Comparison of ENCODE assay signal across 10 cellular contexts in genomic region chr2:108288534-108289106, GRCh38. TPM values are rescaled to one million over a fixed set of nuclear protein-coding genes. Genes with fewer than 3 reads are reported as not detected.
DNase-seq lines count a peak whose midpoint lies in the region; ATAC-seq, FAIRE-seq and TF ChIP-seq lines count a peak whose summit lies in the region.
"Had no signal": no experiment of that assay in that cellular context is flagged by ENCODE, and none has a peak within 500 bp of the region (broad histone marks: within the 10 kb centered on the region; RNA-seq: fewer than 3 reads in every experiment).

Gene SULT1C2, plus strand, starts transcription at chr2:108288895. Its CDS starts 4,773 bp downstream, at chr2:108293668.

- no peaks in the 10 kb centered on the region for H3K9me1 ChIP-seq in IMR-90 (ENCODE audit: insufficient read depth, low read length)

- no peak within 1 kb of the TSS for H4K5ac ChIP-seq in IMR-90 (ENCODE audit: low read depth, low read length)

- H3K79me1 ChIP-seq in IMR-90 (ENCODE audit: low read depth in 1 of 2, low read length in 2 of 2) = no peaks in the 10 kb centered on the region

- H3K14ac ChIP-seq in IMR-90 (replicated peaks; ENCODE audit: low read depth, low read length) = no peak within 1 kb of the TSS

- POLR2A ChIA-PET in A673 (lab: Charles Lee; ENCODE audit: low non-redundant PET) (interaction anchor here (0.6 kb wide), 1 partner anchor 15 kb away, joined by 3 read pairs; no protein-coding TSS in a partner anchor), IMR-90 (lab: Charles Lee; ENCODE audit: unreplicated experiment) (no interaction called here)

- H2BK20ac ChIP-seq in IMR-90 (ENCODE audit: low read depth, low read length) = no peak within 1 kb of the TSS

- BruUV-seq in A673 (replicated peaks; lab: Mats Ljungman, UMichigan) = no TSS peak
- no TSS peak for BruUV-seq in IMR-90 (replicated peaks; lab: Mats Ljungman, UMichigan)

- no peak for TF ChIP-seq RAD21 in IMR-90 (IDR thresholded peaks at IDR 0.05; ENCODE audit: low read length)

- intact Hi-C loops in A673 (cut with micrococcal nuclease; ENCODE audit: unreplicated experiment) = no loop called here
- intact Hi-C loops in IMR-90 (cut with micrococcal nuclease) = no loop called here

- H3K4me1 Mint-ChIP-seq in astrocyte (ENCODE audit: low read depth, unreplicated experiment) = no peaks in the 10 kb centered on the region
- H3K4me1 Mint-ChIP-seq in glutamatergic neuron (ENCODE audit: low read depth, unreplicated experiment) = no peaks in the 10 kb centered on the region

- H3K4me2 ChIP-seq in IMR-90 (ENCODE audit: low read depth, low read length) (no peak within 1 kb of the TSS), astrocyte (ENCODE audit: low read length) (peak within 1 kb of the TSS; percentile 10)

- CTCF ChIA-PET in A673 (lab: Charles Lee) (no interaction called here), IMR-90 (lab: Yijun Ruan, JAX) (no interaction called here)

- no peaks in the 10 kb centered on the region for H3K79me2 ChIP-seq in astrocyte (ENCODE audit: insufficient read depth, low read length)

- no peak within 1 kb of the TSS for H3K27ac Mint-ChIP-seq in astrocyte (ENCODE audit: unreplicated experiment)
- H3K27ac Mint-ChIP-seq in glutamatergic neuron (ENCODE audit: unreplicated experiment) = no peak within 1 kb of the TSS

- no peak within 1 kb of the TSS for H3K27ac ChIP-seq in A673 (ENCODE audit: low read depth, low read length, poor library complexity, severe bottlenecking)
- no peak within 1 kb of the TSS for H3K27ac ChIP-seq in IMR-90 (ENCODE audit: insufficient read depth, low read length)
- no peak within 1 kb of the TSS for H3K27ac ChIP-seq in astrocyte (ENCODE audit: low read depth, low read length)

- no peak for FAIRE-seq in astrocyte (lab: Jason Lieb, UNC)
- FAIRE-seq: colon had no signal

- H3K9me3 ChIP-seq in A673 (ENCODE audit: low read depth, low read length, poor library complexity, severe bottlenecking) (no peaks in the 10 kb centered on the region), IMR-90 (ENCODE audit: control insufficient read depth, insufficient read depth, low read length) (no peaks in the 10 kb centered on the region), astrocyte (ENCODE audit: insufficient read depth, low read depth, low read length) (no peaks in the 10 kb centered on the region)

- H3K9me3 Mint-ChIP-seq in astrocyte (ENCODE audit: unreplicated experiment) (peaks cover 2% of the 10 kb centered on the region), glutamatergic neuron (ENCODE audit: unreplicated experiment) (no peaks in the 10 kb centered on the region)

- H3K4ac ChIP-seq in IMR-90 (ENCODE audit: low read depth, low read length) = no peak within 1 kb of the TSS

- H2BK15ac ChIP-seq in IMR-90 (ENCODE audit: low read depth, low read length) = no peak within 1 kb of the TSS

- no peak within 1 kb of the TSS for H2AK9ac ChIP-seq in IMR-90 (replicated peaks; ENCODE audit: low read depth, low read length, poor library complexity)

- in situ Hi-C loops in IMR-90 (cut with MboI; ENCODE audit: low sequenced_read_pairs) = no loop called here

- H2BK120ac ChIP-seq in IMR-90 (ENCODE audit: low read depth, low read length) = no peak within 1 kb of the TSS

- WGBS in IMR-90 (ENCODE audit: extremely low coverage in 2 of 2, insufficient read length in 1 of 2), 2 experiments = 0% methylated on average over 1 of the region's 7 CpGs; no CpG with 5 or more reads in 1 of the 2 experiments

- H3K4me1 ChIP-seq in A673 (ENCODE audit: insufficient read depth, low read length, poor library complexity, severe bottlenecking) (no peaks in the 10 kb centered on the region), IMR-90 (ENCODE audit: control insufficient read depth, insufficient read depth, low read length) (no peaks in the 10 kb centered on the region), astrocyte (ENCODE audit: insufficient read depth, low read length) (no peaks in the 10 kb centered on the region)

- H3K27me3 ChIP-seq in A673 (replicated peaks; ENCODE audit: insufficient read depth, low read depth, low read length, poor library complexity) (no peaks in the 10 kb centered on the region), IMR-90 (ENCODE audit: control insufficient read depth, insufficient read depth, low read length) (peaks cover 22% of the 10 kb centered on the region), astrocyte (ENCODE audit: insufficient read depth, low read length) (no peaks in the 10 kb centered on the region)

- no peak for TF ChIP-seq POLR2A in IMR-90 (IDR thresholded peaks at IDR 0.05; ENCODE audit: low read depth, low read length)

- no peaks in the 10 kb centered on the region for H3K36me3 ChIP-seq in A673 (ENCODE audit: insufficient read depth, low read length, poor library complexity, severe bottlenecking)
- H3K36me3 ChIP-seq in IMR-90 (ENCODE audit: control insufficient read depth, insufficient read depth, low read length) = no peaks in the 10 kb centered on the region
- H3K36me3 ChIP-seq in astrocyte (ENCODE audit: insufficient read depth, low read length) = no peaks in the 10 kb centered on the region

- H2AK5ac ChIP-seq in IMR-90 (ENCODE audit: low read depth, low read length) = no peak within 1 kb of the TSS

- H3K27me3 Mint-ChIP-seq in astrocyte (ENCODE audit: low read depth, unreplicated experiment) = peaks cover 8% of the 10 kb centered on the region
- H3K27me3 Mint-ChIP-seq in glutamatergic neuron (ENCODE audit: unreplicated experiment) = peaks cover 3% of the 10 kb centered on the region

- ATAC-seq in IMR-90 (ENCODE audit: low read depth) (no peak), left lobe of liver (peak; percentile 93), HG02885 (IDR thresholded peaks at IDR 0.05; ENCODE audit: poor library complexity, unreplicated experiment) (no peak), GM18502 (IDR thresholded peaks at IDR 0.05; ENCODE audit: poor library complexity, unreplicated experiment) (no peak)

- DNase-seq in A673 (ENCODE audit: low spot score) (peak; percentile 9), IMR-90 (peak; percentile 12), astrocyte (ENCODE audit: low read depth) (peak; percentile 40), left lobe of liver (ENCODE audit: low spot score) (no peak), glutamatergic neuron (no peak)
- DNase-seq in activated naive CD4-positive, alpha-beta T cell treated with anti-CD3 and anti-CD28 coated beads, Interleukin-2, amount 50 U/mL, for 16 hours = no peak
- DNase-seq: AML-193 had no signal

- H3K36me3 Mint-ChIP-seq in astrocyte (ENCODE audit: low read depth, unreplicated experiment) (no peaks in the 10 kb centered on the region), glutamatergic neuron (ENCODE audit: unreplicated experiment) (no peaks in the 10 kb centered on the region)

- H4K20me1 ChIP-seq in IMR-90 (ENCODE audit: insufficient read depth, low read length) (no peaks in the 10 kb centered on the region), astrocyte (ENCODE audit: insufficient read depth, low read length) (no peaks in the 10 kb centered on the region)

- H4K8ac ChIP-seq in IMR-90 (ENCODE audit: low read depth in 2 of 2, low read length in 2 of 2) = no peak within 1 kb of the TSS

- H3K4me3 Mint-ChIP-seq in astrocyte (ENCODE audit: unreplicated experiment) (no peak within 1 kb of the TSS), glutamatergic neuron (ENCODE audit: unreplicated experiment) (no peak within 1 kb of the TSS)

- H3K4me3 ChIP-seq in A673 (ENCODE audit: low read depth, low read length, poor library complexity, severe bottlenecking) (no peak within 1 kb of the TSS), IMR-90 (ENCODE audit: insufficient read depth, low read depth, low read length) (no peak within 1 kb of the TSS), astrocyte (ENCODE audit: insufficient read depth, low read depth, low read length) (no peak within 1 kb of the TSS)

- no peak within 1 kb of the TSS for H3K56ac ChIP-seq in IMR-90 (ENCODE audit: extremely low read depth, insufficient read depth, low read length)

- H2BK5ac ChIP-seq in IMR-90 (ENCODE audit: low read depth, low read length, poor library complexity, severe bottlenecking) = no peak within 1 kb of the TSS

- dilution Hi-C loops in IMR-90 (cut with HindIII; ENCODE audit: low sequenced_read_pairs, unreplicated experiment) = no loop called here

- H3K18ac ChIP-seq in IMR-90 (ENCODE audit: low read depth, low read length) = no peak within 1 kb of the TSS

- H3K23ac ChIP-seq in IMR-90 (ENCODE audit: low read depth, low read length) = no peak within 1 kb of the TSS

- no peak within 1 kb of the TSS for H3K9ac ChIP-seq in IMR-90 (ENCODE audit: low read depth, low read length)
- H3K9ac ChIP-seq in astrocyte (ENCODE audit: low read length) = no peak within 1 kb of the TSS

- no peak for TF ChIP-seq CTCF in A673 (conservative IDR thresholded peaks at IDR 0.05; ENCODE audit: low read depth, low read length)
- TF ChIP-seq CTCF in IMR-90 (conservative IDR thresholded peaks at IDR 0.05; ENCODE audit: low read depth, low read length) = no peak
- no peak for TF ChIP-seq CTCF in astrocyte (IDR thresholded peaks at IDR 0.05; ENCODE audit: insufficient read depth, low read depth, low read length)
- no peak for TF ChIP-seq CTCF in glutamatergic neuron (IDR thresholded peaks at IDR 0.05; ENCODE audit: partially characterized antibody, unreplicated experiment)

- no peak within 1 kb of the TSS for H4K91ac ChIP-seq in IMR-90 (ENCODE audit: insufficient read depth, low read depth, low read length)

- H2AFZ ChIP-seq in IMR-90 (replicated peaks; ENCODE audit: low read length, poor library complexity) = peak within 1 kb of the TSS; percentile 14
- peak within 1 kb of the TSS; percentile 5 for H2AFZ ChIP-seq in astrocyte (ENCODE audit: low read depth, low read length)

TF ChIP-seq in IMR-90, 13 proteins besides CTCF, POLR2A, EP300 and RAD21 (continues in another document):
- TF ChIP-seq FOS (IDR thresholded peaks at IDR 0.05; ENCODE audit: low read depth, low read length) (no peak), USF2 (IDR thresholded peaks at IDR 0.05; ENCODE audit: low read depth, low read length) (no peak), CEBPB (IDR thresholded peaks at IDR 0.05; ENCODE audit: low read depth, low read length) (no peak), RFX5 (IDR thresholded peaks at IDR 0.05; ENCODE audit: low read depth, low read length) (no peak), CHD1 (IDR thresholded peaks at IDR 0.05; ENCODE audit: low read depth, low read length) (no peak), BHLHE40 (IDR thresholded peaks at IDR 0.05; ENCODE audit: low read depth, low read length) (no peak)

RNA-seq across cellular contexts. Expression of gene SULT1C2, which starts in this region (rescaled TPM):
- total RNA-seq in A673 (2021) (not detected in 2 replicates), IMR-90 (2012; rRNA removed) (not detected in 2 replicates), astrocyte (0.23 TPM in 1 of 2 replicates, not detected in the other), left lobe of liver (1.9 TPM), glutamatergic neuron (ENCODE audit: unreplicated experiment) (not detected)
- 0.09 TPM in 1 of 2 replicates, not detected in the other for polyA plus RNA-seq in IMR-90 (2012; rRNA removed)
- polyA plus RNA-seq in IMR-90 (2012; cell fraction: cytosol; rRNA removed) = 0.02 TPM in 1 of 2 replicates, not detected in the other
- polyA plus RNA-seq in IMR-90 (2012; cell fraction: nucleus; rRNA removed; ENCODE audit: low replicate concordance) = 0.01 and 0.09 TPM in 2 replicates

Comparison
In these comparisons a context has a peak if more than half of its experiments do, and no peak if none do; other contexts are left out.
1. Peak in DNase-seq in A673; RNA of the gene not detected or under 1 TPM.
2. Peak in DNase-seq in IMR-90; RNA of the gene not detected or under 1 TPM.
3. Peak in DNase-seq and H3K4me2 ChIP-seq in astrocyte; RNA of the gene not detected or under 1 TPM.